Comparison of ENCODE assay signal across 2 cellular contexts in genomic region chr9:126861707-126862460, GRCh38.
TF ChIP-seq lines count a peak whose summit lies in the region.

No MANE protein-coding gene starts in this region.

TF ChIP-seq in A549, 52 proteins besides CTCF, POLR2A, EP300 and RAD21:
- TF ChIP-seq GATA3 (IDR thresholded peaks at IDR 0.05; ENCODE audit: borderline replicate concordance), result no peak
- TF ChIP-seq USF2 (IDR thresholded peaks at IDR 0.05), result no peak
- TF ChIP-seq HDAC2 (IDR thresholded peaks at IDR 0.05), result no peak
- TF ChIP-seq HMGXB4 (CRISPR knock-in tag; IDR thresholded peaks at IDR 0.05; ENCODE audit: borderline replicate concordance), result no peak
- TF ChIP-seq BHLHE40 (IDR thresholded peaks at IDR 0.05; ENCODE audit: low read depth, low read length), result no peak
- no peak for TF ChIP-seq TFCP2L1 (CRISPR knock-in tag; IDR thresholded peaks at IDR 0.05)
- no peak for TF ChIP-seq RFX5 (IDR thresholded peaks at IDR 0.05)
- no peak for TF ChIP-seq RCOR1 (IDR thresholded peaks at IDR 0.05; ENCODE audit: low read depth, low read length)
- TF ChIP-seq CHD2 (IDR thresholded peaks at IDR 0.05; ENCODE audit: low read length, partially characterized antibody), result no peak
- TF ChIP-seq NR3C1 (IDR thresholded peaks at IDR 0.05), result no peak
- no peak for TF ChIP-seq ELK1 (IDR thresholded peaks at IDR 0.05; ENCODE audit: low read depth, low read length)

TF ChIP-seq in IMR-90, 13 proteins besides CTCF, POLR2A, EP300 and RAD21:
- no peak for TF ChIP-seq ELK1 (IDR thresholded peaks at IDR 0.05; ENCODE audit: borderline replicate concordance, low read depth, low read length)
